In the genomic region with DNA sequence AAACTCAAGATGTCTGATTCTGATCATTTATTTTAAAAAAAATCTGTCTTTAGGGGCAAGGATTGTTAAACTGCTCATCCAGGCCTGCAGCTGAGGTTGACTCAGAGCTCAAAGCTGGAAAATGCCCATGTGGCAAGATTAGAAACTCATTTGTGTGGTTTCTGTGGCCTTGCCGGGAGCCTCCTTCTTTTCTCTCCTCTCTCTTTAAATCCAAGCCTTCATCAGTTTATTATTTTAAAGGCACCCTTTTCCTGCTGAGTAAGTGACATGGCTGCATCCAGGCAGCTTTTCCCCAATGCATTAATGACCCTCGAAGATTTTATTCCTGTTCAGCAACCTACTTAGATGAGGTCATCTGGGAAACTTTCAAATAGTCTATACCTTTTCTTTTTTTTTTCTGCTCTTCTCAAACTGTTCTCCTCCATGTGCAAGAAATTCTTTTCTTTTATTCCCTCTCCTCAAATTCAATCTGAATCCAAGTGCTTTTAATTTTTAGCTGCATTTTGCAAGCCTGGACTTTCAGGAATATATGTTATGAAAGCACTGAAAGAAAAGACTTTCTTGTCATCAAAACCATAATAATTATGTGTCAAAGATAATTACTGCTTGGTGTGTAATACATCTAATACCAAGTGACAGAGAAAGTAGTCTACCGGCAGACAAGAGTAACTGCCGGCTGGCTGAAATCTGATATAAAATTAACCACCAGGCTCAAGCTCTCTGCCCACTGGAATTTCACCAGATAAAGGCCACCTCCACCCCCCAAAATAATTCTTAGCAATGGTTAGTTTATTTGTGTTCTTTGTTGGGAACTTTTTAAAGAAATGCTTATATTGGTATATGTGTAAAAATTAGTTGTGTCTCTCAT, we compare ENCODE assay signal across 12 cellular contexts.
DNase-seq lines count a peak whose midpoint lies in the region; ATAC-seq and TF ChIP-seq lines count a peak whose summit lies in the region.
"Had no signal": no experiment of that assay in that cellular context is flagged by ENCODE, and none has a peak within 500 bp of the region (broad histone marks: within the 10 kb centered on the region; RNA-seq: fewer than 3 reads in every experiment).

No MANE protein-coding gene starts in this region.

- no peaks in the 10 kb centered on the region for H3K36me3 ChIP-seq in BLaER1 treated with 17β-estradiol and CSF1 and Interleukin-3, amounts not matched to agents 10 nM and 100 nM
- H3K36me3 ChIP-seq in neural cell (ENCODE audit: insufficient read depth, low read length) = no peaks in the 10 kb centered on the region
- H3K36me3 ChIP-seq: heart left ventricle had no signal

- peak; percentile 46 for DNase-seq in NCI-H2227 (lab: John Stamatoyannopoulos, UW; ENCODE audit: unreplicated experiment)
- DNase-seq in chondrocyte (ENCODE audit: low spot score) = no peak
- DNase-seq in inferior parietal cortex (ENCODE audit: extremely low spot score) = no peak
- no peak for DNase-seq in HuH-7 (ENCODE audit: low spot score)
- DNase-seq in activated naive CD8-positive, alpha-beta T cell treated with anti-CD3 and anti-CD28 coated beads, Interleukin-2, amount 50 U/mL, for 24 hours = no peak
- DNase-seq: activated CD4-positive, alpha-beta T cell treated with anti-CD3 and anti-CD28 coated beads, Interleukin-2, amount 10 ng/mL, durations not matched to agents 24 days and 14 days; H9; heart left ventricle; KBM-7 had no signal

- no peak for ATAC-seq in GM19452 (IDR thresholded peaks at IDR 0.05; ENCODE audit: unreplicated experiment)
- no peak for ATAC-seq in activated naive CD8-positive, alpha-beta T cell treated with anti-CD3 and anti-CD28 coated beads, Interleukin-2, amount 50 U/mL, for 24 hours

- no peaks in the 10 kb centered on the region for H3K36me3 Mint-ChIP-seq in chondrocyte (ENCODE audit: low read depth)
- H3K36me3 Mint-ChIP-seq in activated naive CD8-positive, alpha-beta T cell treated with anti-CD3 and anti-CD28 coated beads, Interleukin-2, amount 50 U/mL, for 24 hours (ENCODE audit: low read depth) = no peaks in the 10 kb centered on the region

- peaks cover 52% of the 10 kb centered on the region for H3K4me1 Mint-ChIP-seq in chondrocyte (ENCODE audit: low read depth)
- no peaks in the 10 kb centered on the region for H3K4me1 Mint-ChIP-seq in activated naive CD8-positive, alpha-beta T cell treated with anti-CD3 and anti-CD28 coated beads, Interleukin-2, amount 50 U/mL, for 24 hours
- H3K4me1 Mint-ChIP-seq: activated CD4-positive, alpha-beta T cell treated with anti-CD3 and anti-CD28 coated beads, Interleukin-2, amount 10 ng/mL, durations not matched to agents 24 days and 14 days; H9 had no signal

- H3K4me1 ChIP-seq in BLaER1 treated with 17β-estradiol and CSF1 and Interleukin-3, amounts not matched to agents 10 nM and 100 nM = peaks cover 36 to 51% (median 45%) of the 10 kb centered on the region in 10 experiments

- peaks cover 0 to 15% (median 5%) of the 10 kb centered on the region in 11 experiments; a peak in 6 of 22 replicates for H3K9me3 ChIP-seq in BLaER1 treated with 17β-estradiol and CSF1 and Interleukin-3, amounts not matched to agents 10 nM and 100 nM (replicated peaks in 1 of 11)
- no peaks in the 10 kb centered on the region for H3K9me3 ChIP-seq in neural cell (ENCODE audit: low read length)
- H3K9me3 ChIP-seq: heart left ventricle had no signal

- H3K9me3 Mint-ChIP-seq in chondrocyte (ENCODE audit: low read depth) = no peaks in the 10 kb centered on the region
- peaks cover 3% of the 10 kb centered on the region for H3K9me3 Mint-ChIP-seq in activated naive CD8-positive, alpha-beta T cell treated with anti-CD3 and anti-CD28 coated beads, Interleukin-2, amount 50 U/mL, for 24 hours
- H3K9me3 Mint-ChIP-seq: activated CD4-positive, alpha-beta T cell treated with anti-CD3 and anti-CD28 coated beads, Interleukin-2, amount 10 ng/mL, durations not matched to agents 24 days and 14 days; H9 had no signal

- no peaks in the 10 kb centered on the region for H3K27me3 ChIP-seq in BLaER1 treated with 17β-estradiol and CSF1 and Interleukin-3, amounts not matched to agents 10 nM and 100 nM
- H3K27me3 ChIP-seq in neural cell (ENCODE audit: insufficient read depth, low read depth, low read length) = no peaks in the 10 kb centered on the region
- H3K27me3 ChIP-seq: heart left ventricle had no signal

- H3K4me3 ChIP-seq in BLaER1 treated with 17β-estradiol and CSF1 and Interleukin-3, amounts not matched to agents 10 nM and 100 nM = peak overlapping the region in 4 of 10 experiments; percentile 9 to 34 (median 25); a peak in 4 of 20 replicates
- H3K4me3 ChIP-seq in neural cell (ENCODE audit: low read length) = no peak overlapping the region
- H3K4me3 ChIP-seq: heart left ventricle had no signal

- no peaks in the 10 kb centered on the region for H3K9me2 ChIP-seq in neural cell (ENCODE audit: insufficient read depth, low read length)

- no peaks in the 10 kb centered on the region for H3F3A ChIP-seq in neural cell (ENCODE audit: insufficient read depth, low read length, poor library complexity, severe bottlenecking)

- peak overlapping the region in 10 of 11 experiments; percentile 28 to 72 (median 62); a peak in 17 of 22 replicates for H3K9ac ChIP-seq in BLaER1 treated with 17β-estradiol and CSF1 and Interleukin-3, amounts not matched to agents 10 nM and 100 nM
- H3K9ac ChIP-seq in neural cell (ENCODE audit: low read length) = no peak overlapping the region

- H3K4me2 ChIP-seq in BLaER1 treated with 17β-estradiol and CSF1 and Interleukin-3, amounts not matched to agents 10 nM and 100 nM = peak overlapping the region; percentile 72 to 94 (median 86)
- H3K4me2 ChIP-seq in neural cell (ENCODE audit: low read length) = no peak overlapping the region

- TF ChIP-seq EP300 in neural cell (conservative IDR thresholded peaks at IDR 0.05; ENCODE audit: poor library complexity, severe bottlenecking) = peak; percentile 25

- peak overlapping the region; percentile 78 for H3K27ac Mint-ChIP-seq in chondrocyte (ENCODE audit: unreplicated experiment)
- no peak overlapping the region for H3K27ac Mint-ChIP-seq in activated naive CD8-positive, alpha-beta T cell treated with anti-CD3 and anti-CD28 coated beads, Interleukin-2, amount 50 U/mL, for 24 hours
- H3K27ac Mint-ChIP-seq: activated CD4-positive, alpha-beta T cell treated with anti-CD3 and anti-CD28 coated beads, Interleukin-2, amount 10 ng/mL, durations not matched to agents 24 days and 14 days; H9 had no signal

- H2AFZ ChIP-seq in neural cell (ENCODE audit: low read depth, low read length) = no peak overlapping the region

- H3K27ac ChIP-seq in BLaER1 treated with 17β-estradiol and CSF1 and Interleukin-3, amounts not matched to agents 10 nM and 100 nM = peak overlapping the region in 10 of 11 experiments; percentile 61 to 86 (median 80); a peak in 20 of 22 replicates
- H3K27ac ChIP-seq in neural cell (ENCODE audit: low read length) = no peak overlapping the region

- H3K27me3 Mint-ChIP-seq in chondrocyte (ENCODE audit: low read depth) = no peaks in the 10 kb centered on the region
- no peaks in the 10 kb centered on the region for H3K27me3 Mint-ChIP-seq in activated naive CD8-positive, alpha-beta T cell treated with anti-CD3 and anti-CD28 coated beads, Interleukin-2, amount 50 U/mL, for 24 hours
- H3K27me3 Mint-ChIP-seq: activated CD4-positive, alpha-beta T cell treated with anti-CD3 and anti-CD28 coated beads, Interleukin-2, amount 10 ng/mL, durations not matched to agents 24 days and 14 days had no signal

- no peaks in the 10 kb centered on the region for H4K20me1 ChIP-seq in BLaER1 treated with 17β-estradiol and CSF1 and Interleukin-3, amounts not matched to agents 10 nM and 100 nM
- H4K20me1 ChIP-seq in neural cell (ENCODE audit: insufficient read depth) = no peaks in the 10 kb centered on the region

- no peaks in the 10 kb centered on the region for H3K79me2 ChIP-seq in neural cell (replicated peaks; ENCODE audit: insufficient read depth, low read length)

- peak; percentile 26 for TF ChIP-seq CTCF in chondrocyte (IDR thresholded peaks at IDR 0.05)
- TF ChIP-seq CTCF in neural cell (IDR thresholded peaks at IDR 0.05; ENCODE audit: poor library complexity, severe bottlenecking) = peak; percentile 27

- no peak for TF ChIP-seq RAD21 in neural cell (conservative IDR thresholded peaks at IDR 0.05)

- H3K4me3 Mint-ChIP-seq in chondrocyte (ENCODE audit: unreplicated experiment) = peak overlapping the region; percentile 21
- H3K4me3 Mint-ChIP-seq in activated naive CD8-positive, alpha-beta T cell treated with anti-CD3 and anti-CD28 coated beads, Interleukin-2, amount 50 U/mL, for 24 hours = no peak overlapping the region
- H3K4me3 Mint-ChIP-seq: activated CD4-positive, alpha-beta T cell treated with anti-CD3 and anti-CD28 coated beads, Interleukin-2, amount 10 ng/mL, durations not matched to agents 24 days and 14 days; H9 had no signal

TF ChIP-seq in neural cell, 6 proteins besides CTCF, POLR2A, EP300 and RAD21:
- peak; percentile 17 for TF ChIP-seq POLR2AphosphoS5 (IDR thresholded peaks at IDR 0.05)
- no peak for TF ChIP-seq MXI1 (conservative IDR thresholded peaks at IDR 0.05; ENCODE audit: poor library complexity, severe bottlenecking)
